ENCODE assay signal across 10 cellular contexts in the genomic region with DNA sequence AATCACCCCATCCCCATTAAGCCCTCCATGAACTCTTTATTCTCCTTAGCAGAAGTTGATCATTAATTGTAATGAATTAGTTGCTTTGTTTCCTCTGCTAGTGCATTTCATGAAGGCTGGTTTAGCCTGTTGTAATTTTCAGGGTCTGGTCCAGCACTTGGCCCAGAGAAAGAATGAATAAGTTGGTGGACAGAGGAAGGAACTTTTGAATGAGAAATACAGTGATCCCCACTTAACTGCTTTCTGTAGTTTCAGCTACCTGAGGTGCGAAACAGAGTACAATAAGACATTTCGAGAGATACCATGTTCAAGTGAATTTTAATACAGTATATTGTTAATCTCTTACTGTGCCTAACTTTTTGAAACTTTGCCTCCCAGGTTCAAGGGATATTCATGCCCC. TPM values are rescaled to one million over a fixed set of nuclear protein-coding genes. Genes with fewer than 3 reads are reported as not detected.
A peak's percentile ranks its signal among the peaks of the same experiment; 100 is the strongest.
DNase-seq lines count a peak whose midpoint lies in the region; ATAC-seq, FAIRE-seq and TF ChIP-seq lines count a peak whose summit lies in the region.
"Had no signal": no experiment of that assay in that cellular context is flagged by ENCODE, and none has a peak within 500 bp of the region (broad histone marks: within the 10 kb centered on the region; RNA-seq: fewer than 3 reads in every experiment).

No MANE protein-coding gene starts in this region.

- ATAC-seq in RWPE2 (ENCODE audit: low read depth) (no peak), HG02870 (IDR thresholded peaks at IDR 0.05; ENCODE audit: unreplicated experiment) (no peak), HG02588 (IDR thresholded peaks at IDR 0.05; ENCODE audit: unreplicated experiment) (no peak), HG03439 (IDR thresholded peaks at IDR 0.05; ENCODE audit: unreplicated experiment) (no peak)

- peaks cover 4% of the 10 kb centered on the region for H3K4me1 ChIP-seq in RWPE2 (ENCODE audit: insufficient read depth, poor library complexity, severe bottlenecking)

- no peaks in the 10 kb centered on the region for H3K9me3 ChIP-seq in RWPE2 (ENCODE audit: severe bottlenecking)

- peak overlapping the region; percentile 88 for H3K4me3 ChIP-seq in GM12865 (ENCODE audit: low read depth, low read length)
- no peak overlapping the region for H3K4me3 ChIP-seq in RWPE2 (ENCODE audit: severe bottlenecking)
- H3K4me3 ChIP-seq: lung had no signal

- TF ChIP-seq POLR2A in GM12892 (IDR thresholded peaks at IDR 0.05; ENCODE audit: low read depth, low read length): no peak

- no peak for FAIRE-seq in GM12892 (lab: Jason Lieb, UNC)

- no peaks in the 10 kb centered on the region for H3K27me3 ChIP-seq in RWPE2 (ENCODE audit: insufficient read depth, poor library complexity, severe bottlenecking)

- H3K27ac ChIP-seq in RWPE2 (ENCODE audit: poor library complexity, severe bottlenecking) (peak overlapping the region; percentile 53), epithelial cell of prostate (peak overlapping the region; percentile 80)

- DNase-seq in GM12865 (ENCODE audit: low read depth) (no peak), RWPE2 (ENCODE audit: low spot score) (no peak), epithelial cell of prostate (ENCODE audit: low read depth, low spot score) (no peak), renal cortical epithelial cell (ENCODE audit: low read depth) (peak; percentile 78), GM12892 (ENCODE audit: insufficient read length) (no peak)
- DNase-seq: aorta had no signal

- TF ChIP-seq CTCF in GM12865 (IDR thresholded peaks at IDR 0.05; ENCODE audit: insufficient read depth, low read depth, low read length, missing control alignments) (no peak), RWPE2 (IDR thresholded peaks at IDR 0.05; ENCODE audit: poor library complexity, severe bottlenecking) (no peak)

- no peaks in the 10 kb centered on the region for H3K36me3 ChIP-seq in RWPE2 (ENCODE audit: low read depth)

RNA-seq across cellular contexts. Expression of gene SOAT1, which starts 1.8 kb away (rescaled TPM):
- total RNA-seq in renal cortical epithelial cell: 73.0 and 92.0 TPM in 2 replicates
- 12.8 TPM for polyA plus RNA-seq in GM12892 (2012; ENCODE audit: missing spikeins)
